1 cellular context compared by ENCODE assay signal in the genomic region with DNA sequence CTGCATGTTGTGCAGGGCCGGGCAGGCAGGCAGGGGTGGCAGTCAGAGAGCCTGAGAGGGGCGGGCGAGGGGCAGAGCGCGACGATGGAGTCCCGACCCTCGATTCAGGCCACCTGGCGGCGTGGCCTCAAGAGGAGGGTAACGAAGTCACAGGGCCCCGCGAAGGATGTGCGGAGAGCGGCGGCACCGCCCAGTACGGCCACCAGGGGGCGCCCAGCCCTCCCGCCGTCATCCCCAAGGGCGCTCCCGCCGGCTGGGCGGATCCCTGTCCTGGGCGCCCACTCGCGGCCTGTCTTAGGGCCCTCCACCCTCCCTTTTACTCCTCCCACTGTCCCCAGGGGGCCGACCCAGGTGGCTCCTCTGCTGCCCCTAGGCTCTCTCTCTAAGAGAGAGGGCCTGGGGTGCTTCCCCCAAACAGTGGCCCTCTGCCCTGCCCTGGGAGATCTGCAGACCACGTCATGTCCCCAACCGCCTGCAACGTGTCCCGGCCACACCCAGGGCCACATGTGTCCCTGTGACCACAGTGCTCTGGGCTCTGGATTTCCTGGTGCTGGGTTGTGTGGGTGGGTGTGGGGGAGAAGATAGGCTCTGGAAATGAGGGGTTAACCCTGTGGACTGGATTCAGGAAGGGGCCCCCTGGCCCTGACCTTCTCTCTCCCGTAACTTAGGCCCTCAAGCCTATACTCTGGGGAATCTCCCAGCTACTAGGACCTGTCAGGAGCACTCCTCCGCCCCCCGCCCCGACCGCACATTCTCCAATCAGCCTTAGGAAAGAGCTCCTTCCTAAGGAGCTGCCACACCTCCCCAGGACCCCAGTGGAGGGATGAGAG.
TF ChIP-seq lines count a peak whose summit lies in the region.

No MANE protein-coding gene starts in this region.

TF ChIP-seq in K562, 482 proteins besides CTCF, POLR2A, EP300 and RAD21 (continued from another document and continues in another):
- TF ChIP-seq ETV6 (IDR thresholded peaks at IDR 0.05; ENCODE audit: borderline replicate concordance in 1 of 2, low read depth in 2 of 2, low read length in 1 of 2), result no peak
- TF ChIP-seq ETV6 (CRISPR knock-in tag; IDR thresholded peaks at IDR 0.05; ENCODE audit: borderline replicate concordance), result no peak
- TF ChIP-seq POLR3A (IDR thresholded peaks at IDR 0.05; ENCODE audit: borderline replicate concordance, extremely low read depth, insufficient read depth, insufficient read length), result no peak
- TF ChIP-seq ZBTB7A (IDR thresholded peaks at IDR 0.05; ENCODE audit: borderline replicate concordance, control insufficient read depth, low read depth, low read length), result peak; percentile 63
- TF ChIP-seq ZNF41 (CRISPR knock-in tag; conservative IDR thresholded peaks at IDR 0.05), result no peak
- peak; percentile 87 to 88 for TF ChIP-seq MAZ (CRISPR knock-in tag; conservative IDR thresholded peaks at IDR 0.05 in 1 of 2, IDR thresholded peaks at IDR 0.05 in 1 of 2)
- peak in 1 of 2 experiments; percentile 86; a peak in 2 of 4 replicates for TF ChIP-seq NONO (IDR thresholded peaks at IDR 0.05; ENCODE audit: low read depth in 2 of 2, low read length in 1 of 2)
- TF ChIP-seq, protein P1, sequence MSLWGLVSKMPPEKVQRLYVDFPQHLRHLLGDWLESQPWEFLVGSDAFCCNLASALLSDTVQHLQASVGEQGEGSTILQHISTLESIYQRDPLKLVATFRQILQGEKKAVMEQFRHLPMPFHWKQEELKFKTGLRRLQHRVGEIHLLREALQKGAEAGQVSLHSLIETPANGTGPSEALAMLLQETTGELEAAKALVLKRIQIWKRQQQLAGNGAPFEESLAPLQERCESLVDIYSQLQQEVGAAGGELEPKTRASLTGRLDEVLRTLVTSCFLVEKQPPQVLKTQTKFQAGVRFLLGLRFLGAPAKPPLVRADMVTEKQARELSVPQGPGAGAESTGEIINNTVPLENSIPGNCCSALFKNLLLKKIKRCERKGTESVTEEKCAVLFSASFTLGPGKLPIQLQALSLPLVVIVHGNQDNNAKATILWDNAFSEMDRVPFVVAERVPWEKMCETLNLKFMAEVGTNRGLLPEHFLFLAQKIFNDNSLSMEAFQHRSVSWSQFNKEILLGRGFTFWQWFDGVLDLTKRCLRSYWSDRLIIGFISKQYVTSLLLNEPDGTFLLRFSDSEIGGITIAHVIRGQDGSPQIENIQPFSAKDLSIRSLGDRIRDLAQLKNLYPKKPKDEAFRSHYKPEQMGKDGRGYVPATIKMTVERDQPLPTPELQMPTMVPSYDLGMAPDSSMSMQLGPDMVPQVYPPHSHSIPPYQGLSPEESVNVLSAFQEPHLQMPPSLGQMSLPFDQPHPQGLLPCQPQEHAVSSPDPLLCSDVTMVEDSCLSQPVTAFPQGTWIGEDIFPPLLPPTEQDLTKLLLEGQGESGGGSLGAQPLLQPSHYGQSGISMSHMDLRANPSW (CRISPR knock-in tag; IDR thresholded peaks at IDR 0.05), result 0 out of 2 replicates have a peak, but pooled peaks have one; percentile 25
- TF ChIP-seq LCOR (CRISPR knock-in tag; IDR thresholded peaks at IDR 0.05), result peak; percentile 82
- TF ChIP-seq STAG1 (CRISPR knock-in tag; IDR thresholded peaks at IDR 0.05; ENCODE audit: borderline replicate concordance), result 0 out of 2 replicates have a peak, but pooled peaks have one; percentile 2
- TF ChIP-seq TGIF2 (CRISPR knock-in tag; IDR thresholded peaks at IDR 0.05), result peak; percentile 87; the same call in 1 of the 2 replicates
- TF ChIP-seq NR3C1 (CRISPR knock-in tag; IDR thresholded peaks at IDR 0.05), result 0 out of 2 replicates have a peak, but pooled peaks have one; percentile 26
- TF ChIP-seq, protein P2, sequence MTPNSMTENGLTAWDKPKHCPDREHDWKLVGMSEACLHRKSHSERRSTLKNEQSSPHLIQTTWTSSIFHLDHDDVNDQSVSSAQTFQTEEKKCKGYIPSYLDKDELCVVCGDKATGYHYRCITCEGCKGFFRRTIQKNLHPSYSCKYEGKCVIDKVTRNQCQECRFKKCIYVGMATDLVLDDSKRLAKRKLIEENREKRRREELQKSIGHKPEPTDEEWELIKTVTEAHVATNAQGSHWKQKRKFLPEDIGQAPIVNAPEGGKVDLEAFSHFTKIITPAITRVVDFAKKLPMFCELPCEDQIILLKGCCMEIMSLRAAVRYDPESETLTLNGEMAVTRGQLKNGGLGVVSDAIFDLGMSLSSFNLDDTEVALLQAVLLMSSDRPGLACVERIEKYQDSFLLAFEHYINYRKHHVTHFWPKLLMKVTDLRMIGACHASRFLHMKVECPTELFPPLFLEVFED (CRISPR knock-in tag; conservative IDR thresholded peaks at IDR 0.05), result no peak
- TF ChIP-seq BRD9 (IDR thresholded peaks at IDR 0.05; ENCODE audit: low read depth, partially characterized antibody), result peak; percentile 80
- no peak for TF ChIP-seq TCFL5 (CRISPR knock-in tag; conservative IDR thresholded peaks at IDR 0.05)
- peak; percentile 74 for TF ChIP-seq HMGN3 (IDR thresholded peaks at IDR 0.05; ENCODE audit: borderline replicate concordance, extremely low read depth, insufficient read length, low read depth, low read length)
- peak; percentile 72 for TF ChIP-seq FUS (optimal IDR thresholded peaks at IDR 0.05; ENCODE audit: low read depth, low read length)
- no peak for TF ChIP-seq SRSF7 (optimal IDR thresholded peaks at IDR 0.05; ENCODE audit: low read depth, low read length)
- TF ChIP-seq GTF2F1 (IDR thresholded peaks at IDR 0.05; ENCODE audit: low read depth, low read length), result no peak
- TF ChIP-seq, protein P3, sequence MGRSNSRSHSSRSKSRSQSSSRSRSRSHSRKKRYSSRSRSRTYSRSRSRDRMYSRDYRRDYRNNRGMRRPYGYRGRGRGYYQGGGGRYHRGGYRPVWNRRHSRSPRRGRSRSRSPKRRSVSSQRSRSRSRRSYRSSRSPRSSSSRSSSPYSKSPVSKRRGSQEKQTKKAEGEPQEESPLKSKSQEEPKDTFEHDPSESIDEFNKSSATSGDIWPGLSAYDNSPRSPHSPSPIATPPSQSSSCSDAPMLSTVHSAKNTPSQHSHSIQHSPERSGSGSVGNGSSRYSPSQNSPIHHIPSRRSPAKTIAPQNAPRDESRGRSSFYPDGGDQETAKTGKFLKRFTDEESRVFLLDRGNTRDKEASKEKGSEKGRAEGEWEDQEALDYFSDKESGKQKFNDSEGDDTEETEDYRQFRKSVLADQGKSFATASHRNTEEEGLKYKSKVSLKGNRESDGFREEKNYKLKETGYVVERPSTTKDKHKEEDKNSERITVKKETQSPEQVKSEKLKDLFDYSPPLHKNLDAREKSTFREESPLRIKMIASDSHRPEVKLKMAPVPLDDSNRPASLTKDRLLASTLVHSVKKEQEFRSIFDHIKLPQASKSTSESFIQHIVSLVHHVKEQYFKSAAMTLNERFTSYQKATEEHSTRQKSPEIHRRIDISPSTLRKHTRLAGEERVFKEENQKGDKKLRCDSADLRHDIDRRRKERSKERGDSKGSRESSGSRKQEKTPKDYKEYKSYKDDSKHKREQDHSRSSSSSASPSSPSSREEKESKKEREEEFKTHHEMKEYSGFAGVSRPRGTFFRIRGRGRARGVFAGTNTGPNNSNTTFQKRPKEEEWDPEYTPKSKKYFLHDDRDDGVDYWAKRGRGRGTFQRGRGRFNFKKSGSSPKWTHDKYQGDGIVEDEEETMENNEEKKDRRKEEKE (IDR thresholded peaks at IDR 0.05; ENCODE audit: borderline replicate concordance in 1 of 2, control insufficient read depth in 1 of 2, low read depth in 2 of 2, low read length in 1 of 2), result no peak
- TF ChIP-seq BMI1 (IDR thresholded peaks at IDR 0.05; ENCODE audit: low read length), result no peak
- peak; percentile 89 for TF ChIP-seq EGR1 (conservative IDR thresholded peaks at IDR 0.05)
- TF ChIP-seq ADNP (tag; IDR thresholded peaks at IDR 0.05), result no peak
- TF ChIP-seq MTA3 (IDR thresholded peaks at IDR 0.05; ENCODE audit: borderline replicate concordance), result peak; percentile 82; the same call in 1 of the 2 replicates
- TF ChIP-seq PHF20 (IDR thresholded peaks at IDR 0.05; ENCODE audit: partially characterized antibody), result peak; percentile 58
- TF ChIP-seq, protein P4, sequence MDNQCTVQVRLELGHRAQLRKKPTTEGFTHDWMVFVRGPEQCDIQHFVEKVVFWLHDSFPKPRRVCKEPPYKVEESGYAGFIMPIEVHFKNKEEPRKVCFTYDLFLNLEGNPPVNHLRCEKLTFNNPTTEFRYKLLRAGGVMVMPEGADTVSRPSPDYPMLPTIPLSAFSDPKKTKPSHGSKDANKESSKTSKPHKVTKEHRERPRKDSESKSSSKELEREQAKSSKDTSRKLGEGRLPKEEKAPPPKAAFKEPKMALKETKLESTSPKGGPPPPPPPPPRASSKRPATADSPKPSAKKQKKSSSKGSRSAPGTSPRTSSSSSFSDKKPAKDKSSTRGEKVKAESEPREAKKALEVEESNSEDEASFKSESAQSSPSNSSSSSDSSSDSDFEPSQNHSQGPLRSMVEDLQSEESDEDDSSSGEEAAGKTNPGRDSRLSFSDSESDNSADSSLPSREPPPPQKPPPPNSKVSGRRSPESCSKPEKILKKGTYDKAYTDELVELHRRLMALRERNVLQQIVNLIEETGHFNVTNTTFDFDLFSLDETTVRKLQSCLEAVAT (IDR thresholded peaks at IDR 0.05), result peak; percentile 19 to 64; a peak in 1 of 4 replicates
- peak in 1 of 2 experiments; percentile 80; a peak in 2 of 4 replicates for TF ChIP-seq SRF (CRISPR knock-in tag; IDR thresholded peaks at IDR 0.05)
- no peak for TF ChIP-seq CEBPB (tag; IDR thresholded peaks at IDR 0.05)
- TF ChIP-seq ERF (CRISPR knock-in tag; IDR thresholded peaks at IDR 0.05), result no peak
- TF ChIP-seq BACH1 (tag; IDR thresholded peaks at IDR 0.05), result no peak
- peak; percentile 92 for TF ChIP-seq SMC3 (conservative IDR thresholded peaks at IDR 0.05; ENCODE audit: insufficient read depth, low read depth, low read length)
- no peak for TF ChIP-seq DNMT1 (IDR thresholded peaks at IDR 0.05)
- TF ChIP-seq SAP30 (IDR thresholded peaks at IDR 0.05; ENCODE audit: borderline replicate concordance, insufficient read depth, low read depth, low read length, poor library complexity, severe bottlenecking), result peak; percentile 65
- peak; percentile 98 for TF ChIP-seq EP400 (IDR thresholded peaks at IDR 0.05)
- TF ChIP-seq FOXJ3 (CRISPR knock-in tag; IDR thresholded peaks at IDR 0.05), result no peak
- TF ChIP-seq, protein P5, sequence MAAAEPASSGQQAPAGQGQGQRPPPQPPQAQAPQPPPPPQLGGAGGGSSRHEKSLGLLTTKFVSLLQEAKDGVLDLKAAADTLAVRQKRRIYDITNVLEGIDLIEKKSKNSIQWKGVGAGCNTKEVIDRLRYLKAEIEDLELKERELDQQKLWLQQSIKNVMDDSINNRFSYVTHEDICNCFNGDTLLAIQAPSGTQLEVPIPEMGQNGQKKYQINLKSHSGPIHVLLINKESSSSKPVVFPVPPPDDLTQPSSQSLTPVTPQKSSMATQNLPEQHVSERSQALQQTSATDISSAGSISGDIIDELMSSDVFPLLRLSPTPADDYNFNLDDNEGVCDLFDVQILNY (CRISPR knock-in tag; IDR thresholded peaks at IDR 0.05), result no peak; the same call in 1 of the 2 replicates
- peak; percentile 88 for TF ChIP-seq MYC (IDR thresholded peaks at IDR 0.05; ENCODE audit: low read depth, low read length)
- peak; percentile 76; the same call in 1 of the 2 replicates for TF ChIP-seq MYC (CRISPR knock-in tag; IDR thresholded peaks at IDR 0.05; ENCODE audit: borderline replicate concordance, low read depth)
- TF ChIP-seq NFIC (IDR thresholded peaks at IDR 0.05), result peak; percentile 37; the same call in 1 of the 2 replicates
- TF ChIP-seq MEIS2 (IDR thresholded peaks at IDR 0.05; ENCODE audit: partially characterized antibody), result no peak
- TF ChIP-seq BCL6 (CRISPR knock-in tag; IDR thresholded peaks at IDR 0.05), result no peak
- peak; percentile 51 for TF ChIP-seq NEUROD1 (IDR thresholded peaks at IDR 0.05; ENCODE audit: borderline replicate concordance, low read depth, low read length, partially characterized antibody)
- TF ChIP-seq, protein P6, sequence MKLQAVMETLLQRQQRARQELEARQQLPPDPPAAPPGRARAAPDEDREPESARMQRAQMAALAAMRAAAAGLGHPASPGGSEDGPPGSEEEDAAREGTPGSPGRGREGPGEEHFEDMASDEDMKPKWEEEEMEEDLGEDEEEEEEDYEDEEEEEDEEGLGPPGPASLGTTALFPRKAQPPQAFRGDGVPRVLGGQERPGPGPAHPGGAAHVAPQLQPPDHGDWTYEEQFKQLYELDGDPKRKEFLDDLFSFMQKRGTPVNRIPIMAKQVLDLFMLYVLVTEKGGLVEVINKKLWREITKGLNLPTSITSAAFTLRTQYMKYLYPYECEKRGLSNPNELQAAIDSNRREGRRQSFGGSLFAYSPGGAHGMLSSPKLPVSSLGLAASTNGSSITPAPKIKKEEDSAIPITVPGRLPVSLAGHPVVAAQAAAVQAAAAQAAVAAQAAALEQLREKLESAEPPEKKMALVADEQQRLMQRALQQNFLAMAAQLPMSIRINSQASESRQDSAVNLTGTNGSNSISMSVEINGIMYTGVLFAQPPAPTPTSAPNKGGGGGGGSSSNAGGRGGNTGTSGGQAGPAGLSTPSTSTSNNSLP (IDR thresholded peaks at IDR 0.05; ENCODE audit: borderline replicate concordance, low read depth, low read length), result no peak
- 0 out of 2 replicates have a peak, but pooled peaks have one; percentile 30 for TF ChIP-seq NR2C2 (CRISPR knock-in tag; IDR thresholded peaks at IDR 0.05)
- peak; percentile 56 for TF ChIP-seq NR2C2 (tag; IDR thresholded peaks at IDR 0.05)
- TF ChIP-seq, protein P7, sequence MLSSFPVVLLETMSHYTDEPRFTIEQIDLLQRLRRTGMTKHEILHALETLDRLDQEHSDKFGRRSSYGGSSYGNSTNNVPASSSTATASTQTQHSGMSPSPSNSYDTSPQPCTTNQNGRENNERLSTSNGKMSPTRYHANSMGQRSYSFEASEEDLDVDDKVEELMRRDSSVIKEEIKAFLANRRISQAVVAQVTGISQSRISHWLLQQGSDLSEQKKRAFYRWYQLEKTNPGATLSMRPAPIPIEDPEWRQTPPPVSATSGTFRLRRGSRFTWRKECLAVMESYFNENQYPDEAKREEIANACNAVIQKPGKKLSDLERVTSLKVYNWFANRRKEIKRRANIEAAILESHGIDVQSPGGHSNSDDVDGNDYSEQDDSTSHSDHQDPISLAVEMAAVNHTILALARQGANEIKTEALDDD (IDR thresholded peaks at IDR 0.05), result no peak
- TF ChIP-seq ZNF24 (IDR thresholded peaks at IDR 0.05), result peak; percentile 33; the same call in 1 of the 2 replicates
- no peak for TF ChIP-seq CBFA2T2 (conservative IDR thresholded peaks at IDR 0.05)
